Comparison of ENCODE assay signal across 16 cellular contexts in genomic region chr2:15158532-15158931, GRCh38.
DNase-seq lines count a peak whose midpoint lies in the region; ATAC-seq and TF ChIP-seq lines count a peak whose summit lies in the region.
"Had no signal": no experiment of that assay in that cellular context is flagged by ENCODE, and none has a peak within 500 bp of the region (broad histone marks: within the 10 kb centered on the region; RNA-seq: fewer than 3 reads in every experiment).

No MANE protein-coding gene starts in this region.

- TF ChIP-seq CTCF in PC-9 (conservative IDR thresholded peaks at IDR 0.05) (no peak), neural progenitor cell (IDR thresholded peaks at IDR 0.05) (no peak)

- H3K4me3 Mint-ChIP-seq in neural progenitor cell, result no peak overlapping the region
- H3K4me3 Mint-ChIP-seq: B cell; CD8-positive, alpha-beta memory T cell had no signal

- H3K27ac ChIP-seq in HUES64 (ENCODE audit: low read depth, low read length) (peak overlapping the region; percentile 8; the same call in 1 of the 2 replicates), PC-9 (no peak overlapping the region), neural progenitor cell (peak overlapping the region; percentile 76)
- H3K27ac ChIP-seq: C4-2B, SK-N-MC had no signal

- H3K27me3 ChIP-seq in HUES64 (ENCODE audit: insufficient read depth, low read length), result no peaks in the 10 kb centered on the region
- H3K27me3 ChIP-seq in PC-9 (ENCODE audit: insufficient read depth, low read depth), result no peaks in the 10 kb centered on the region
- H3K27me3 ChIP-seq in neural progenitor cell, result no peaks in the 10 kb centered on the region

- no peak overlapping the region for H3K4me3 ChIP-seq in HUES64 (ENCODE audit: low read length)
- H3K4me3 ChIP-seq in PC-9, result no peak overlapping the region
- H3K4me3 ChIP-seq in neural progenitor cell, result no peak overlapping the region
- H3K4me3 ChIP-seq: SK-N-MC had no signal

- CTCF ChIA-PET in PC-9 (lab: Charles Lee), result no interaction called here

- no peaks in the 10 kb centered on the region for H3K9me2 ChIP-seq in PC-9 (ENCODE audit: insufficient read depth)

- H2AFZ ChIP-seq in PC-9 (peak overlapping the region; percentile 34; the same call in 1 of the 2 replicates), neural progenitor cell (replicated peaks) (no peak overlapping the region)

- 90% methylated on average over 5 of the region's 5 CpGs for WGBS in HUES64

- H3K4me1 ChIP-seq in HUES64 (ENCODE audit: insufficient read depth, low read length) (peaks cover 20% of the 10 kb centered on the region), PC-9 (replicated peaks; ENCODE audit: insufficient read depth) (peaks cover 6% of the 10 kb centered on the region; the same call in 1 of the 2 replicates), neural progenitor cell (peaks cover 41% of the 10 kb centered on the region)

- H3F3A ChIP-seq in PC-9 (ENCODE audit: insufficient read depth, low read depth) (no peaks in the 10 kb centered on the region), neural progenitor cell (ENCODE audit: low read depth) (peaks cover 12% of the 10 kb centered on the region)

- H3K9me3 ChIP-seq in HUES64 (ENCODE audit: insufficient read depth, low read depth, low read length) (no peaks in the 10 kb centered on the region), PC-9 (ENCODE audit: insufficient read depth, low read depth) (no peaks in the 10 kb centered on the region), neural progenitor cell (ENCODE audit: low read depth) (no peaks in the 10 kb centered on the region)

- no peaks in the 10 kb centered on the region for H3K79me2 ChIP-seq in PC-9 (ENCODE audit: low read depth)
- no peaks in the 10 kb centered on the region for H3K79me2 ChIP-seq in neural progenitor cell (ENCODE audit: low read depth)

- H3K9me3 Mint-ChIP-seq in neural progenitor cell, result peaks cover 10% of the 10 kb centered on the region
- H3K9me3 Mint-ChIP-seq: CD8-positive, alpha-beta memory T cell had no signal

- POLR2A ChIA-PET in PC-9 (lab: Charles Lee; ENCODE audit: unreplicated experiment), result no interaction called here

- peak overlapping the region; percentile 94 for H3K27ac Mint-ChIP-seq in neural progenitor cell
- H3K27ac Mint-ChIP-seq: B cell had no signal

- peaks cover 3% of the 10 kb centered on the region for H3K27me3 Mint-ChIP-seq in neural progenitor cell (ENCODE audit: insufficient read depth, low read depth)
- H3K27me3 Mint-ChIP-seq: B cell; CD8-positive, alpha-beta memory T cell had no signal

- H3K4me2 ChIP-seq in PC-9 (no peak overlapping the region), neural progenitor cell (peak overlapping the region; percentile 66)

- intact Hi-C loops in PC-9 (cut with micrococcal nuclease; ENCODE audit: unreplicated experiment), result no loop called here

- peak; percentile 34 for ATAC-seq in esophagus mucosa
- ATAC-seq in GM21825 (IDR thresholded peaks at IDR 0.05; ENCODE audit: unreplicated experiment), result no peak
- ATAC-seq in HG02938 (IDR thresholded peaks at IDR 0.05; ENCODE audit: unreplicated experiment), result no peak

- H3K4me1 Mint-ChIP-seq in neural progenitor cell, result peaks cover 68% of the 10 kb centered on the region
- H3K4me1 Mint-ChIP-seq: B cell; CD8-positive, alpha-beta memory T cell had no signal

- H3K36me3 Mint-ChIP-seq in neural progenitor cell, result peaks cover 5% of the 10 kb centered on the region
- H3K36me3 Mint-ChIP-seq: CD8-positive, alpha-beta memory T cell had no signal

- H3K36me3 ChIP-seq in HUES64 (ENCODE audit: insufficient read depth, low read length) (no peaks in the 10 kb centered on the region), PC-9 (ENCODE audit: low read depth) (no peaks in the 10 kb centered on the region), neural progenitor cell (no peaks in the 10 kb centered on the region)

- H4K20me1 ChIP-seq in PC-9 (ENCODE audit: insufficient read depth), result no peaks in the 10 kb centered on the region; the same call in 1 of the 2 replicates
- H4K20me1 ChIP-seq in neural progenitor cell (ENCODE audit: low read depth), result no peaks in the 10 kb centered on the region

- H3K9ac ChIP-seq in HUES64 (ENCODE audit: low read depth, low read length), result no peak overlapping the region
- H3K9ac ChIP-seq in neural progenitor cell, result no peak overlapping the region

- BruUV-seq in PC-9 (replicated peaks; lab: Mats Ljungman, UMichigan), result no TSS peak

- no peak for DNase-seq in PC-9
- no peak for DNase-seq in neural progenitor cell (ENCODE audit: low spot score)
- no peak for DNase-seq in activated CD4-positive, alpha-beta T cell treated with anti-CD3 and anti-CD28 coated beads for 4 hours
- DNase-seq: CD8-positive, alpha-beta memory T cell; DMS 273 treated with DMSO at 0.1 percent for 48 hours; KG1; MM.1S; NCI-H2029; SIG-M5 had no signal
